Comparison of ENCODE assay signal across 1 cellular context in the genomic region with DNA sequence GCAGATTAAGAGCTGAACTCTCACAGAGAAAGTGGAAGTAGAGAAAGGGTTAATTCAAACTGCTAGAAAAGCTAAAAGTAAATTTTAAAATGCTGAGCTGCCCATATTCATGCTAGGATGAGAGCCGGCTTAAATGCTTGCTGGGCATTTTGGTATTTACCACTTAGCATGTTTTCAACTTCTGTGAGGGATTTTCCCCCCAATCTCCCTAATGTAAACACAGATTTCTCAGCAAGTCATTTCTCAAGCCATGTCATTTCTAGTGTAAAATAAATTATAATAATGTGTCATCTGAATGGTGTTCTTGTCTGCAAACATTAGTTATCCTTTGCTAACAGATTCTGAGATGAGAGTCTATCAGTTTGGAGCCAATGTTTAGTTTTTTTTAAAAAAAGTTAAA.
TF ChIP-seq lines count a peak whose summit lies in the region.

No MANE protein-coding gene starts in this region.

TF ChIP-seq in H1, 55 proteins besides CTCF, POLR2A, EP300 and RAD21 (continued from another document):
- no peak for TF ChIP-seq SAP30 (IDR thresholded peaks at IDR 0.05; ENCODE audit: insufficient read depth, insufficient replicate concordance, low read length)
- TF ChIP-seq SP4 (IDR thresholded peaks at IDR 0.05; ENCODE audit: low read length), result no peak
- no peak for TF ChIP-seq CTBP2 (IDR thresholded peaks at IDR 0.05; ENCODE audit: borderline replicate concordance, insufficient read depth, insufficient read length, low read length)
- no peak for TF ChIP-seq TAF7 (optimal IDR thresholded peaks at IDR 0.05; ENCODE audit: borderline replicate concordance, low read depth, low read length)
- TF ChIP-seq HDAC2 (IDR thresholded peaks at IDR 0.05; ENCODE audit: borderline replicate concordance in 1 of 2, low read depth in 2 of 2, low read length in 2 of 2), result no peak
- TF ChIP-seq BACH1 (IDR thresholded peaks at IDR 0.05; ENCODE audit: low read length), result no peak
- no peak for TF ChIP-seq TAF1 (IDR thresholded peaks at IDR 0.05; ENCODE audit: low read depth, low read length)
- TF ChIP-seq CREB1 (IDR thresholded peaks at IDR 0.05), result no peak
- no peak for TF ChIP-seq RFX5 (IDR thresholded peaks at IDR 0.05; ENCODE audit: borderline replicate concordance, low read depth, low read length)
- no peak for TF ChIP-seq EGR1 (IDR thresholded peaks at IDR 0.05; ENCODE audit: borderline replicate concordance, low read depth, low read length)
- no peak for TF ChIP-seq TBP (IDR thresholded peaks at IDR 0.05; ENCODE audit: low read depth, low read length)
- no peak for TF ChIP-seq SP2 (IDR thresholded peaks at IDR 0.05; ENCODE audit: low read length)
- TF ChIP-seq NRF1 (IDR thresholded peaks at IDR 0.05; ENCODE audit: low read depth, low read length), result no peak
